Comparison of ENCODE assay signal across 24 cellular contexts in the genomic region with DNA sequence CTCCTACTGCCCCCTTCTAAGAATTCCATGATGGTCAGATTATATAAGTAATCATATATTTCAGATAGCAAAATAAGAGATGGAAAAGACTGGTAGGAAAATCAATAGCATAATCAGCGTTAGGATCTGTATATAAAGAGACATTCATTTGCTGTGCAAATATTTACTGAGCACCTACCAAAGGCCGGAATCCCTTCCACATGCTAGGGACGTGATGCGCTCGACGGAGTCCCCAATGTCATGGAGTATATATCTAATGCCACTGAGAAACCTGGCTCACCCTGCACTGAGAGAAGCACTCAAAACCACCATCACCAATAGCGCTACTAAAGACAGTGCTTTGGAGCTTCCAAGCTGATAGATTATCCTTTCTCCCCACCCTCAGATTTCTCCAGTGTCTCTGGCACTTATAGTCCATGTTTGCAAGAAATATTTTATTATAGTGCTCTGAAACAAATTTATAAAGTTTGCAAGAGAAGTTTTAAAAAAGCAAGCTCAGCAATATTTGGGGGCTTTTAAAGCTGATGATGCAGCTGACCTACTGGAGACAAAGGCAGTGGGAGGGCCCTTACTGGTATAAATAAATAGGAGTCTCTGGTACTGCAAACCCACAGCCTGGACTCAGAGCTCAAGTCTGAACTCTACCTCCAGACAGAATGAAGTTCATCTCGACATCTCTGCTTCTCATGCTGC. TPM values are rescaled to one million over a fixed set of nuclear protein-coding genes. Genes with fewer than 3 reads are reported as not detected.
"Had no signal": no experiment of that assay in that cellular context is flagged by ENCODE, and none has a peak within 500 bp of the region (broad histone marks: within the 10 kb centered on the region; RNA-seq: fewer than 3 reads in every experiment).

A gene with protein sequence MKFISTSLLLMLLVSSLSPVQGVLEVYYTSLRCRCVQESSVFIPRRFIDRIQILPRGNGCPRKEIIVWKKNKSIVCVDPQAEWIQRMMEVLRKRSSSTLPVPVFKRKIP (plus strand): TSS at position 611 of the 693 bp plus-strand sequence. CDS start 46 bp downstream, at position 657.

- ATAC-seq: activated T-cell treated with anti-CD3 and anti-CD28 coated beads, Interleukin-2, amount 50 U/mL, for 4 hours; left colon; natural killer cell; sciatic nerve had no signal

- H3K9me3 ChIP-seq: tibial artery had no signal

- FAIRE-seq: colon had no signal

- H3K27ac Mint-ChIP-seq: endodermal cell, natural killer cell had no signal

- H3K4me1 Mint-ChIP-seq: natural killer cell had no signal

- H3K36me3 Mint-ChIP-seq: natural killer cell had no signal

- H3K4me1 ChIP-seq: parathyroid adenoma, tibial artery had no signal

- H3K4me3 ChIP-seq: dorsolateral prefrontal cortex, lung, smooth muscle cell, tibial artery had no signal

- H3K36me3 ChIP-seq: brain microvascular endothelial cell, tibial artery had no signal

- H3K9ac ChIP-seq: parathyroid adenoma had no signal

- H3K4me2 ChIP-seq: smooth muscle cell had no signal

- H3K27ac ChIP-seq: brain microvascular endothelial cell, dorsolateral prefrontal cortex, epithelial cell of prostate, parathyroid adenoma, tibial artery had no signal

- H3K9me3 Mint-ChIP-seq: activated T-cell treated with anti-CD3 and anti-CD28 coated beads, Interleukin-2, amount 50 U/mL, for 4 hours; endodermal cell; natural killer cell had no signal

- H3K79me2 ChIP-seq: parathyroid adenoma had no signal

- H3K27me3 ChIP-seq: tibial artery had no signal

- H3K4me3 Mint-ChIP-seq: activated T-cell treated with anti-CD3 and anti-CD28 coated beads, Interleukin-2, amount 50 U/mL, for 4 hours; endodermal cell; natural killer cell had no signal

- H2AFZ ChIP-seq: parathyroid adenoma had no signal

- DNase-seq: activated CD4-positive, alpha-beta T cell treated with anti-CD3 and anti-CD28 coated beads, Interleukin-2, amount 50 U/mL, for 1 hour; activated CD8-positive, alpha-beta memory T cell treated with anti-CD3 and anti-CD28 coated beads, Interleukin-2, amount 50 U/mL, for 4 hours; activated effector memory CD4-positive, alpha-beta T cell treated with Interleukin-2 at 50 U/mL for 16 hours; activated naive CD4-positive, alpha-beta T cell treated with anti-CD3 and anti-CD28 coated beads, Interleukin-2, amount 50 U/mL, for 16 hours; activated T-cell treated with anti-CD3 and anti-CD28 coated beads, Interleukin-2, amount 50 U/mL, for 4 hours; aorta; brain microvascular endothelial cell; central memory CD4-positive, alpha-beta T cell; dorsolateral prefrontal cortex; endodermal cell; foreskin fibroblast; hypothalamus; islet precursor cell; left colon; natural killer cell; stimulated activated CD8-positive, alpha-beta memory T cell treated with anti-CD3 and anti-CD28 coated beads, Interleukin-4, amount 100 ng/mL, for 48 hours; stimulated activated naive CD4-positive, alpha-beta T cell; tibial artery had no signal

RNA-seq across cellular contexts. Expression of the gene that starts here (rescaled TPM):
- total RNA-seq: aorta, endodermal cell, natural killer cell, sciatic nerve, smooth muscle cell had no signal
- polyA plus RNA-seq: smooth muscle cell had no signal
